ENCODE assay signal across 14 cellular contexts in genomic region chr6:156839591-156840001, GRCh38.
DNase-seq lines count a peak whose midpoint lies in the region; ATAC-seq and TF ChIP-seq lines count a peak whose summit lies in the region.
"Had no signal": no experiment of that assay in that cellular context is flagged by ENCODE, and none has a peak within 500 bp of the region (broad histone marks: within the 10 kb centered on the region; RNA-seq: fewer than 3 reads in every experiment).

No MANE protein-coding gene starts in this region.

- CTCF ChIA-PET in OCI-LY7 (lab: Charles Lee; ENCODE audit: unreplicated experiment), result no interaction called here

- peaks cover 86% of the 10 kb centered on the region for H3K79me2 ChIP-seq in OCI-LY7 (ENCODE audit: insufficient read depth, low read depth, low read length)

- H3K36me3 ChIP-seq in OCI-LY7 (ENCODE audit: insufficient read depth, low read length) (peaks cover 60% of the 10 kb centered on the region), tibial artery (no peaks in the 10 kb centered on the region)

- H3K4me1 ChIP-seq in OCI-LY7 (ENCODE audit: insufficient read depth, low read length, poor library complexity, severe bottlenecking) (peaks cover 38% of the 10 kb centered on the region), tibial artery (peaks cover 0 to 70% (median 46%) of the 10 kb centered on the region in 4 donors)

- peak overlapping the region; percentile 44; the same call in 1 of the 2 replicates for H3K4me2 ChIP-seq in OCI-LY7 (ENCODE audit: low read length)

- no peak overlapping the region for H3K4me3 ChIP-seq in OCI-LY7 (ENCODE audit: low read depth, low read length, poor library complexity, severe bottlenecking)
- H3K4me3 ChIP-seq in coronary artery, result peak overlapping the region; percentile 1
- peak overlapping the region in 1 of 2 donors; percentile 2 for H3K4me3 ChIP-seq in tibial artery
- H3K4me3 ChIP-seq: esophagus muscularis mucosa, lower lobe of right lung had no signal

- TF ChIP-seq CTCF in OCI-LY7 (conservative IDR thresholded peaks at IDR 0.05; ENCODE audit: low read length) (no peak), coronary artery (IDR thresholded peaks at IDR 0.05) (no peak), tibial artery (IDR thresholded peaks at IDR 0.05) (no peak)

- H3K27me3 ChIP-seq in tibial artery, result no peaks in the 10 kb centered on the region
- H3K27me3 ChIP-seq: esophagus muscularis mucosa had no signal

- peak; percentile 52 for ATAC-seq in left lobe of liver
- no peak for ATAC-seq in HG02870 (IDR thresholded peaks at IDR 0.05; ENCODE audit: unreplicated experiment)

- intact Hi-C loops in OCI-LY7 (cut with micrococcal nuclease; ENCODE audit: unreplicated experiment), result no loop called here
- intact Hi-C loops in tibial artery (cut with DNase I; ENCODE audit: low total_unique reads), result no loop called here

- BruUV-seq in OCI-LY7 (replicated peaks; lab: Mats Ljungman, UMichigan), result no TSS peak

- no peaks in the 10 kb centered on the region for H3K9me3 ChIP-seq in OCI-LY7 (ENCODE audit: low read length)
- H3K9me3 ChIP-seq in tibial artery, result no peaks in the 10 kb centered on the region
- H3K9me3 ChIP-seq: esophagus muscularis mucosa, lower lobe of right lung had no signal

- no peaks in the 10 kb centered on the region for H3K9me2 ChIP-seq in OCI-LY7 (ENCODE audit: insufficient read depth, low read length)

- H3K27ac ChIP-seq in OCI-LY7 (ENCODE audit: low read depth, low read length, poor library complexity, severe bottlenecking) (peak overlapping the region; percentile 52), coronary artery (peak overlapping the region; percentile 15 to 30), tibial artery (peak overlapping the region; percentile 42 to 47)
- H3K27ac ChIP-seq: esophagus muscularis mucosa had no signal

- POLR2A ChIA-PET in OCI-LY7 (lab: Charles Lee), result interaction anchor here (1.0 kb wide), 1 partner anchor 10 kb away, joined by 8 read pairs; no protein-coding TSS in a partner anchor

- H2AFZ ChIP-seq in OCI-LY7 (ENCODE audit: low read length), result no peak overlapping the region

- H4K20me1 ChIP-seq in OCI-LY7 (ENCODE audit: insufficient read depth, low read length), result no peaks in the 10 kb centered on the region

- DNase-seq in OCI-LY7 (ENCODE audit: low spot score), result no peak
- no peak for DNase-seq in coronary artery (ENCODE audit: low spot score)
- no peak for DNase-seq in left lobe of liver (ENCODE audit: low spot score)
- DNase-seq in tibial artery, result peak in 1 of 2 donors; percentile 53
- no peak for DNase-seq in GDM1 (lab: John Stamatoyannopoulos, UW)
- DNase-seq in DMS153 treated with DMSO at 0.1 percent for 48 hours (lab: John Stamatoyannopoulos, UW; ENCODE audit: unreplicated experiment), result no peak
- DNase-seq: HCEC 1CT, lower lobe of right lung, MM.1S, NCI-H526, retina, SW 1271 had no signal
